ENCODE assay signal across 9 cellular contexts in genomic region chr2:236731767-236732580, GRCh38.
DNase-seq lines count a peak whose midpoint lies in the region; ATAC-seq and TF ChIP-seq lines count a peak whose summit lies in the region.
"Had no signal": no experiment of that assay in that cellular context is flagged by ENCODE, and none has a peak within 500 bp of the region (broad histone marks: within the 10 kb centered on the region; RNA-seq: fewer than 3 reads in every experiment).

No MANE protein-coding gene starts in this region.

- H3K9me3 ChIP-seq in stomach: no peaks in the 10 kb centered on the region

- intact Hi-C loops in stomach (cut with DNase I; ENCODE audit: low total_unique reads): no loop called here

- no peaks in the 10 kb centered on the region for H3K27me3 ChIP-seq in stomach

- H3K4me3 Mint-ChIP-seq in chondrocyte (ENCODE audit: unreplicated experiment): no peak overlapping the region
- H3K4me3 Mint-ChIP-seq: naive thymus-derived CD8-positive, alpha-beta T cell had no signal

- no peaks in the 10 kb centered on the region for H3K27me3 Mint-ChIP-seq in chondrocyte (ENCODE audit: low read depth)

- no peak for ATAC-seq in GM21786 (IDR thresholded peaks at IDR 0.05; ENCODE audit: unreplicated experiment)
- no peak for ATAC-seq in HG03460 (IDR thresholded peaks at IDR 0.05; ENCODE audit: unreplicated experiment)
- ATAC-seq: naive thymus-derived CD8-positive, alpha-beta T cell had no signal

- no peak overlapping the region for H3K4me3 ChIP-seq in stomach

- 67 to 73% (median 69%) methylated on average over 12 of the region's 12 CpGs for WGBS in stomach, 5 donors

- TF ChIP-seq POLR2A in stomach (IDR thresholded peaks at IDR 0.05): no peak

- TF ChIP-seq EP300 in stomach (IDR thresholded peaks at IDR 0.05): no peak

- H3K27ac Mint-ChIP-seq in chondrocyte (ENCODE audit: unreplicated experiment): no peak overlapping the region
- H3K27ac Mint-ChIP-seq: naive thymus-derived CD8-positive, alpha-beta T cell had no signal

- H3K9me3 Mint-ChIP-seq in chondrocyte (ENCODE audit: low read depth): no peaks in the 10 kb centered on the region
- H3K9me3 Mint-ChIP-seq: naive thymus-derived CD8-positive, alpha-beta T cell had no signal

- peak overlapping the region in 3 of 5 donors; percentile 37 to 80 (median 48) for H3K27ac ChIP-seq in stomach

- TF ChIP-seq CTCF in stomach (IDR thresholded peaks at IDR 0.05) (no peak), chondrocyte (IDR thresholded peaks at IDR 0.05) (no peak)

- no peaks in the 10 kb centered on the region for H3K36me3 ChIP-seq in stomach

- DNase-seq in GM04504 (ENCODE audit: low read depth) (peak; percentile 47), astrocyte of the hippocampus (ENCODE audit: low read depth, low spot score) (peak; percentile 12), hippocampal formation (lab: John Stamatoyannopoulos, UW) (peak; percentile 29 to 30), stomach (no peak), chondrocyte (ENCODE audit: low spot score) (no peak)
- no peak for DNase-seq in activated CD4-positive, CD25-positive, alpha-beta regulatory T cell treated with anti-CD3 and anti-CD28 coated beads, Interleukin-2, amount 50 U/mL, for 72 hours
- DNase-seq: naive thymus-derived CD8-positive, alpha-beta T cell had no signal

- H3K36me3 Mint-ChIP-seq in chondrocyte (ENCODE audit: low read depth): no peaks in the 10 kb centered on the region
- H3K36me3 Mint-ChIP-seq: naive thymus-derived CD8-positive, alpha-beta T cell had no signal

- H3K4me1 ChIP-seq in stomach: peaks cover 0 to 13% (median 6%) of the 10 kb centered on the region in 4 donors

- H3K4me1 Mint-ChIP-seq in chondrocyte (ENCODE audit: low read depth): no peaks in the 10 kb centered on the region
- H3K4me1 Mint-ChIP-seq: naive thymus-derived CD8-positive, alpha-beta T cell had no signal

Comparison
In these comparisons a context has a peak if more than half of its experiments do, and no peak if none do; other contexts are left out.
1. DNase-seq: peak in GM04504 (single experiment), astrocyte of the hippocampus (single experiment) and hippocampal formation (2 of 2); none in stomach (single experiment), chondrocyte (single experiment) and activated CD4-positive, CD25-positive, alpha-beta regulatory T cell treated with anti-CD3 and anti-CD28 coated beads, Interleukin-2, amount 50 U/mL, for 72 hours (single experiment).